Comparison of ENCODE assay signal across 23 cellular contexts in genomic region chr2:106709229-106709628, GRCh38.
"Had no signal": no experiment of that assay in that cellular context is flagged by ENCODE, and none has a peak within 500 bp of the region (broad histone marks: within the 10 kb centered on the region; RNA-seq: fewer than 3 reads in every experiment).

No MANE protein-coding gene starts in this region.

- H3K4me3 ChIP-seq: colonic mucosa, coronary artery, dorsolateral prefrontal cortex, esophagus muscularis mucosa, esophagus squamous epithelium, gastrocnemius medialis, gastroesophageal sphincter, heart left ventricle, heart right ventricle had no signal

- H3K36me3 ChIP-seq: colonic mucosa, esophagus muscularis mucosa, esophagus squamous epithelium, gastrocnemius medialis, gastroesophageal sphincter, heart left ventricle, heart right ventricle had no signal

- H3K4me1 ChIP-seq: colonic mucosa, foreskin keratinocyte, gastrocnemius medialis, heart right ventricle had no signal

- ATAC-seq: effector memory CD8-positive, alpha-beta T cell; esophagus mucosa; foreskin keratinocyte; gastrocnemius medialis; gastroesophageal sphincter; heart left ventricle; heart right ventricle had no signal

- H3K9me3 ChIP-seq: colonic mucosa, gastrocnemius medialis had no signal

- DNase-seq: colonic mucosa; cortex of kidney; dermis blood vessel endothelial cell; dorsolateral prefrontal cortex; effector CD4-positive, alpha-beta T cell; effector CD8-positive, alpha-beta T cell; effector memory CD4-positive, alpha-beta T cell; effector memory CD8-positive, alpha-beta T cell; endodermal cell; erythroblast; esophagus squamous epithelium; foreskin fibroblast; foreskin keratinocyte; foreskin melanocyte; gastrocnemius medialis; glutamatergic neuron; head of caudate nucleus; heart left ventricle; heart right ventricle had no signal

- H3K27me3 ChIP-seq: colonic mucosa, dorsolateral prefrontal cortex, esophagus muscularis mucosa, esophagus squamous epithelium, foreskin keratinocyte, gastrocnemius medialis, gastroesophageal sphincter, heart left ventricle, heart right ventricle had no signal
